In genomic region chr7:54788664-54789063, GRCh38 we compare ENCODE assay signal across 8 cellular contexts. TPM values are rescaled to one million over a fixed set of nuclear protein-coding genes. Genes with fewer than 3 reads are reported as not detected.
A peak's percentile ranks its signal among the peaks of the same experiment; 100 is the strongest.
DNase-seq lines count a peak whose midpoint lies in the region; ATAC-seq and TF ChIP-seq lines count a peak whose summit lies in the region.

No MANE protein-coding gene starts in this region.

- no peaks in the 10 kb centered on the region for H3K27me3 ChIP-seq in lung (ENCODE audit: control insufficient read depth, insufficient read depth)
- no peaks in the 10 kb centered on the region for H3K27me3 ChIP-seq in suprapubic skin

- H3K4me1 ChIP-seq in lung (ENCODE audit: control insufficient read depth in 2 of 2, insufficient read depth in 2 of 2, low read length in 2 of 2) (no peaks in the 10 kb centered on the region), suprapubic skin (peaks cover 4% of the 10 kb centered on the region)

- peak; percentile 93 for TF ChIP-seq RAD21 in Ishikawa (IDR thresholded peaks at IDR 0.05; ENCODE audit: low read depth)

- DNase-seq in Daoy (ENCODE audit: low read depth) (peak; percentile 92), GM20000 (ENCODE audit: low spot score) (peak; percentile 48), RPMI8226 (peak; percentile 36), dedifferentiated amniotic fluid mesenchymal stem cell (ENCODE audit: extremely low spot score) (peak; percentile 80), lung (ENCODE audit: low spot score) (no peak), suprapubic skin (ENCODE audit: low spot score in 2 of 2) (no peak)

- TF ChIP-seq EP300 in Ishikawa (IDR thresholded peaks at IDR 0.05; ENCODE audit: borderline replicate concordance) (no peak), suprapubic skin (IDR thresholded peaks at IDR 0.05) (no peak)

- WGBS in lung, 2 donors, result 7 to 9% methylated on average over 9 of the region's 9 CpGs
- 7% methylated on average over 9 of the region's 9 CpGs for WGBS in suprapubic skin

- ATAC-seq in lung (ENCODE audit: insufficient read depth, low FRiP score) (peak; percentile 39), HG03025 (IDR thresholded peaks at IDR 0.05; ENCODE audit: low FRiP score, unreplicated experiment) (no peak)

- TF ChIP-seq CTCF in GM20000 (IDR thresholded peaks at IDR 0.05; ENCODE audit: extremely low read depth, missing control alignments) (no peak), lung (IDR thresholded peaks at IDR 0.05; ENCODE audit: control extremely low read depth, extremely low read depth) (peak; percentile 50), suprapubic skin (IDR thresholded peaks at IDR 0.05) (peak; percentile 51 to 63)

- H3K36me3 ChIP-seq in lung (ENCODE audit: control insufficient read depth in 2 of 2, insufficient read depth in 2 of 2, low read length in 2 of 2), result no peaks in the 10 kb centered on the region
- no peaks in the 10 kb centered on the region for H3K36me3 ChIP-seq in suprapubic skin

- no peak for TF ChIP-seq POLR2A in suprapubic skin (IDR thresholded peaks at IDR 0.05)

- H3K4me3 ChIP-seq in lung, result no peak overlapping the region
- H3K4me3 ChIP-seq in suprapubic skin, result no peak overlapping the region

- H3K27ac ChIP-seq in lung (ENCODE audit: low read depth in 1 of 2, low read length in 1 of 2) (no peak overlapping the region), suprapubic skin (no peak overlapping the region)

- peaks cover 0 to 4% of the 10 kb centered on the region in 2 donors for H3K9me3 ChIP-seq in lung (ENCODE audit: control insufficient read depth in 2 of 2, insufficient read depth in 1 of 2, low read length in 1 of 2)
- no peaks in the 10 kb centered on the region for H3K9me3 ChIP-seq in suprapubic skin

TF ChIP-seq in Ishikawa, 13 proteins besides CTCF, POLR2A, EP300 and RAD21:
- TF ChIP-seq CREB1 (IDR thresholded peaks at IDR 0.05; ENCODE audit: low read depth) (no peak), TCF12 (IDR thresholded peaks at IDR 0.05; ENCODE audit: low read depth) (no peak), TEAD4 (IDR thresholded peaks at IDR 0.05) (0 out of 2 replicates have a peak, but pooled peaks have one; percentile 8), MAX (IDR thresholded peaks at IDR 0.05) (peak; percentile 87), NFIC (IDR thresholded peaks at IDR 0.05) (no peak), USF1 (IDR thresholded peaks at IDR 0.05) (peak; percentile 88), YY1 (IDR thresholded peaks at IDR 0.05; ENCODE audit: low read depth) (0 out of 2 replicates have a peak, but pooled peaks have one; percentile 37), TAF1 (IDR thresholded peaks at IDR 0.05; ENCODE audit: low read depth) (no peak), CEBPB (IDR thresholded peaks at IDR 0.05) (no peak), ZBTB7A (IDR thresholded peaks at IDR 0.05; ENCODE audit: low read depth) (no peak), REST (IDR thresholded peaks at IDR 0.05; ENCODE audit: low read depth) (no peak)

RNA-seq across cellular contexts. Expression of gene SEC61G, which starts 29.7 kb away (rescaled TPM):
- total RNA-seq in Daoy (2014; rRNA removed; shearing (Covaris generic)), result 1,119 and 2,044 TPM in 2 replicates
- total RNA-seq in lung (100 to 1,000 TPM in 1 of 2 donors, 10 to 100 TPM in 1; 71.9 to 143 TPM), suprapubic skin (100 to 1,000 TPM in 2 of 4 donors, 10 to 100 TPM in 2; 53.3 to 117 (median 92.8) TPM)
- polyA plus RNA-seq in lung, result 100 to 1,000 TPM; 318 to 452 TPM

Comparison
In these comparisons a context has a peak if more than half of its experiments do, and no peak if none do; other contexts are left out.
1. DNase-seq: peak in Daoy (single experiment), GM20000 (single experiment), RPMI8226 (single experiment) and dedifferentiated amniotic fluid mesenchymal stem cell (single experiment); none in lung (single experiment) and suprapubic skin (0 of 2).